In genomic region chr20:47165376-47165865, GRCh38 we compare ENCODE assay signal across 1 cellular context.
A peak's percentile ranks its signal among the peaks of the same experiment; 100 is the strongest.
TF ChIP-seq lines count a peak whose summit lies in the region.

No MANE protein-coding gene starts in this region.

TF ChIP-seq in HepG2, 621 proteins besides CTCF, POLR2A, EP300 and RAD21 (continued from another document and continues in another):
- no peak for TF ChIP-seq ZNF646 (CRISPR knock-in tag; IDR thresholded peaks at IDR 0.05)
- TF ChIP-seq MLXIP (CRISPR knock-in tag; IDR thresholded peaks at IDR 0.05; ENCODE audit: borderline replicate concordance) = no peak
- TF ChIP-seq REST (IDR thresholded peaks at IDR 0.05; ENCODE audit: borderline replicate concordance in 1 of 2, low read depth in 1 of 2, low read length in 2 of 2) = peak; percentile 10 to 85
- TF ChIP-seq TBP (CRISPR knock-in tag; IDR thresholded peaks at IDR 0.05) = no peak
- no peak for TF ChIP-seq ZNF781 (CRISPR knock-in tag; IDR thresholded peaks at IDR 0.05; ENCODE audit: borderline replicate concordance, not compliant biosample characterization)
- TF ChIP-seq ZFP82 (CRISPR knock-in tag; IDR thresholded peaks at IDR 0.05; ENCODE audit: borderline replicate concordance) = no peak
- TF ChIP-seq ZBTB21 (CRISPR knock-in tag; IDR thresholded peaks at IDR 0.05) = no peak
- TF ChIP-seq MIER3 (CRISPR knock-in tag; IDR thresholded peaks at IDR 0.05; ENCODE audit: borderline replicate concordance) = no peak
- TF ChIP-seq ATF5 (CRISPR knock-in tag; IDR thresholded peaks at IDR 0.05; ENCODE audit: low read depth) = no peak
- peak; percentile 55 for TF ChIP-seq ZFY (CRISPR knock-in tag; IDR thresholded peaks at IDR 0.05)
- no peak for TF ChIP-seq PTBP1 (IDR thresholded peaks at IDR 0.05; ENCODE audit: low read depth, low read length, poor library complexity, severe bottlenecking)
- no peak for TF ChIP-seq AGO2 (optimal IDR thresholded peaks at IDR 0.05; ENCODE audit: low read depth, low read length)
- no peak for TF ChIP-seq BRF2 (CRISPR knock-in tag; IDR thresholded peaks at IDR 0.05)
- TF ChIP-seq ZMYM4 (CRISPR knock-in tag; IDR thresholded peaks at IDR 0.05) = peak; percentile 66
- TF ChIP-seq HMGXB3 (CRISPR knock-in tag; IDR thresholded peaks at IDR 0.05; ENCODE audit: borderline replicate concordance) = no peak
- no peak for TF ChIP-seq KAT2B (IDR thresholded peaks at IDR 0.05; ENCODE audit: borderline replicate concordance, low read depth, low read length)
- TF ChIP-seq SUZ12 (IDR thresholded peaks at IDR 0.05; ENCODE audit: low read depth, low read length) = no peak
- no peak for TF ChIP-seq ARID3A (IDR thresholded peaks at IDR 0.05; ENCODE audit: low read depth, low read length)
